ENCODE assay signal across 16 cellular contexts in genomic region chr12:33438025-33438772, GRCh38. TPM values are rescaled to one million over a fixed set of nuclear protein-coding genes. Genes with fewer than 3 reads are reported as not detected.
A peak's percentile ranks its signal among the peaks of the same experiment; 100 is the strongest.
DNase-seq lines count a peak whose midpoint lies in the region; ATAC-seq and TF ChIP-seq lines count a peak whose summit lies in the region.
"Had no signal": no experiment of that assay in that cellular context is flagged by ENCODE, and none has a peak within 500 bp of the region (broad histone marks: within the 10 kb centered on the region; RNA-seq: fewer than 3 reads in every experiment).

No MANE protein-coding gene starts in this region.

- no peak overlapping the region for H3K9ac ChIP-seq in neural progenitor cell

- H3K36me3 ChIP-seq in cardiac muscle cell = no peaks in the 10 kb centered on the region
- no peaks in the 10 kb centered on the region for H3K36me3 ChIP-seq in heart right ventricle
- no peaks in the 10 kb centered on the region for H3K36me3 ChIP-seq in neural progenitor cell
- H3K36me3 ChIP-seq in vagina = no peaks in the 10 kb centered on the region
- no peaks in the 10 kb centered on the region for H3K36me3 ChIP-seq in tibial artery
- H3K36me3 ChIP-seq: HAP-1, WERI-Rb-1 had no signal

- no peak overlapping the region for H3K27ac Mint-ChIP-seq in effector memory CD8-positive, alpha-beta T cell
- no peak overlapping the region for H3K27ac Mint-ChIP-seq in neural progenitor cell
- H3K27ac Mint-ChIP-seq: stimulated activated naive B cell treated with anti-CD40 and anti-IgM and Interleukin-4, amounts not matched to agents 10 μg/mL and 1 μg/mL and 100 μg/mL, for 72 hours had no signal

- no peaks in the 10 kb centered on the region for H3K36me3 Mint-ChIP-seq in effector memory CD8-positive, alpha-beta T cell (ENCODE audit: insufficient read depth)
- no peaks in the 10 kb centered on the region for H3K36me3 Mint-ChIP-seq in neural progenitor cell
- H3K36me3 Mint-ChIP-seq: stimulated activated naive B cell treated with anti-CD40 and anti-IgM and Interleukin-4, amounts not matched to agents 10 μg/mL and 1 μg/mL and 100 μg/mL, for 72 hours had no signal

- peaks cover 0 to 2% of the 10 kb centered on the region in 2 donors for H3K4me1 Mint-ChIP-seq in effector memory CD8-positive, alpha-beta T cell (ENCODE audit: low read depth in 2 of 2)
- peaks cover 4% of the 10 kb centered on the region for H3K4me1 Mint-ChIP-seq in neural progenitor cell

- whole genome bisulfite sequencing in heart right ventricle, 2 donors = 7 to 10% methylated on average over 28 of the region's 28 CpGs

- H3K4me1 ChIP-seq in cardiac muscle cell (ENCODE audit: low read depth) (no peaks in the 10 kb centered on the region), heart right ventricle (peaks cover 0 to 14% (median 6%) of the 10 kb centered on the region in 9 donors), neural progenitor cell (no peaks in the 10 kb centered on the region), vagina (peaks cover 4% of the 10 kb centered on the region), tibial artery (peaks cover 0 to 17% (median 11%) of the 10 kb centered on the region in 4 donors)
- H3K4me1 ChIP-seq: HAP-1 had no signal

- peak overlapping the region; percentile 99 for H2AFZ ChIP-seq in neural progenitor cell (replicated peaks)

- peak overlapping the region; percentile 73 for H3K4me3 ChIP-seq in cardiac muscle cell
- H3K4me3 ChIP-seq in heart right ventricle = peak overlapping the region in 1 of 10 donors; percentile 54
- peak overlapping the region; percentile 73 for H3K4me3 ChIP-seq in neural progenitor cell
- peak overlapping the region; percentile 43 to 48 for H3K4me3 ChIP-seq in vagina
- peak overlapping the region in 1 of 2 donors; percentile 56 for H3K4me3 ChIP-seq in tibial artery
- H3K4me3 ChIP-seq: HAP-1 had no signal

- no peak for TF ChIP-seq POLR2A in vagina (IDR thresholded peaks at IDR 0.05)

- H3K9me3 ChIP-seq in cardiac muscle cell (ENCODE audit: low read depth) (no peaks in the 10 kb centered on the region), heart right ventricle (no peaks in the 10 kb centered on the region), neural progenitor cell (ENCODE audit: low read depth) (no peaks in the 10 kb centered on the region), vagina (no peaks in the 10 kb centered on the region), tibial artery (no peaks in the 10 kb centered on the region)
- H3K9me3 ChIP-seq: HAP-1 had no signal

- intact Hi-C loops in heart right ventricle (cut with DNase I) (no loop called here), vagina (cut with DNase I) (no loop called here), tibial artery (cut with DNase I; ENCODE audit: low total_unique reads) (no loop called here)

- peaks cover 0 to 22% of the 10 kb centered on the region in 2 donors for H3K27me3 Mint-ChIP-seq in effector memory CD8-positive, alpha-beta T cell
- peaks cover 31% of the 10 kb centered on the region for H3K27me3 Mint-ChIP-seq in neural progenitor cell (ENCODE audit: insufficient read depth, low read depth)

- peaks cover 1 to 4% of the 10 kb centered on the region in 2 donors for H3K9me3 Mint-ChIP-seq in effector memory CD8-positive, alpha-beta T cell
- no peaks in the 10 kb centered on the region for H3K9me3 Mint-ChIP-seq in neural progenitor cell
- H3K9me3 Mint-ChIP-seq: stimulated activated naive B cell treated with anti-CD40 and anti-IgM and Interleukin-4, amounts not matched to agents 10 μg/mL and 1 μg/mL and 100 μg/mL, for 72 hours had no signal

- H3K4me2 ChIP-seq in neural progenitor cell = peak overlapping the region; percentile 98

- no peak for TF ChIP-seq CTCF in cardiac muscle cell (IDR thresholded peaks at IDR 0.05; ENCODE audit: low read depth, low read length)
- no peak for TF ChIP-seq CTCF in heart right ventricle (IDR thresholded peaks at IDR 0.05)
- no peak for TF ChIP-seq CTCF in neural progenitor cell (IDR thresholded peaks at IDR 0.05)
- TF ChIP-seq CTCF in vagina (IDR thresholded peaks at IDR 0.05) = no peak
- no peak for TF ChIP-seq CTCF in tibial artery (IDR thresholded peaks at IDR 0.05)

- DNase-seq in cardiac muscle cell (ENCODE audit: low read depth in 1 of 2, low spot score in 1 of 2) (peak in 1 of 2 donors; percentile 3), heart right ventricle (no peak), neural progenitor cell (ENCODE audit: low spot score) (peak; percentile 23), vagina (ENCODE audit: extremely low spot score in 2 of 2) (no peak), hypothalamus (lab: John Stamatoyannopoulos, UW) (no peak), GF-D8 (lab: John Stamatoyannopoulos, UW) (no peak), tibial artery (no peak)
- no peak for DNase-seq in effector memory CD8-positive, alpha-beta T cell
- DNase-seq: activated naive CD4-positive, alpha-beta T cell; effector CD8-positive, alpha-beta T cell; Kasumi-1; NCI-H2081 treated with DMSO at 0.1 percent for 48 hours; stimulated activated naive B cell treated with anti-CD40 and anti-IgM and Interleukin-4, amounts not matched to agents 10 μg/mL and 1 μg/mL and 100 μg/mL, for 72 hours; WERI-Rb-1 had no signal

- H3F3A ChIP-seq in neural progenitor cell (ENCODE audit: low read depth) = peaks cover 4% of the 10 kb centered on the region

- H3K27me3 ChIP-seq in cardiac muscle cell (peaks cover 12% of the 10 kb centered on the region), heart right ventricle (peaks cover 0 to 62% (median 52%) of the 10 kb centered on the region in 7 donors), neural progenitor cell (peaks cover 62% of the 10 kb centered on the region), vagina (no peaks in the 10 kb centered on the region), tibial artery (peaks cover 0 to 21% of the 10 kb centered on the region in 2 donors)

- H4K20me1 ChIP-seq in neural progenitor cell (ENCODE audit: low read depth) = no peaks in the 10 kb centered on the region

- no peak overlapping the region for H3K27ac ChIP-seq in cardiac muscle cell
- H3K27ac ChIP-seq in heart right ventricle = no peak overlapping the region
- H3K27ac ChIP-seq in neural progenitor cell = no peak overlapping the region
- H3K27ac ChIP-seq in vagina = no peak overlapping the region
- no peak overlapping the region for H3K27ac ChIP-seq in tibial artery
- H3K27ac ChIP-seq: WERI-Rb-1 had no signal

- peak overlapping the region; percentile 10 to 13 for H3K4me3 Mint-ChIP-seq in effector memory CD8-positive, alpha-beta T cell
- H3K4me3 Mint-ChIP-seq in neural progenitor cell = peak overlapping the region; percentile 93

- ATAC-seq in heart right ventricle = no peak
- no peak for ATAC-seq in effector memory CD8-positive, alpha-beta T cell (replicated peaks)

- no peaks in the 10 kb centered on the region for H3K79me2 ChIP-seq in neural progenitor cell (ENCODE audit: low read depth)

RNA-seq across cellular contexts. Expression of gene SYT10, which starts 1.4 kb away (rescaled TPM):
- total RNA-seq in cardiac muscle cell = 1.4 and 1.8 TPM in 2 replicates
- 0.45 and 1.4 TPM in 2 replicates for polyA plus RNA-seq in cardiac muscle cell
- total RNA-seq in heart right ventricle = not detected
- not detected for polyA plus RNA-seq in heart right ventricle
- 0.62 and 1.2 TPM in 2 replicates for total RNA-seq in neural progenitor cell (ENCODE audit: low replicate concordance)
- 2.2 TPM for total RNA-seq in vagina
- polyA plus RNA-seq: AG04450 had no signal
